In genomic region chr5:148179234-148179824, GRCh38 we compare ENCODE assay signal across 9 cellular contexts. TPM values are rescaled to one million over a fixed set of nuclear protein-coding genes. Genes with fewer than 3 reads are reported as not detected.
DNase-seq lines count a peak whose midpoint lies in the region; ATAC-seq, FAIRE-seq and TF ChIP-seq lines count a peak whose summit lies in the region.
"Had no signal": no experiment of that assay in that cellular context is flagged by ENCODE, and none has a peak within 500 bp of the region (broad histone marks: within the 10 kb centered on the region; RNA-seq: fewer than 3 reads in every experiment).

No MANE protein-coding gene starts in this region.

- H3K27ac ChIP-seq in CD4-positive, CD25-positive, alpha-beta regulatory T cell (ENCODE audit: insufficient read depth, low read length, poor library complexity, severe bottlenecking): no peak overlapping the region
- H3K27ac ChIP-seq in H1 (ENCODE audit: low read depth, low read length): no peak overlapping the region

- H3K23me2 ChIP-seq in H1 (ENCODE audit: low read depth, low read length): no peaks in the 10 kb centered on the region

- no peak overlapping the region for H4K5ac ChIP-seq in H1 (ENCODE audit: insufficient read length, low read depth, low read length)

- H2AK5ac ChIP-seq in H1 (ENCODE audit: low read depth, low read length): no peak overlapping the region

- no peaks in the 10 kb centered on the region for H4K20me1 ChIP-seq in H1 (replicated peaks in 1 of 2; ENCODE audit: control insufficient read depth in 1 of 2, insufficient read depth in 2 of 2, low read length in 2 of 2)

- 59% methylated on average over 3 of the region's 3 CpGs; no CpG with 5 or more reads in 1 of the 2 experiments for WGBS in H1 (ENCODE audit: extremely low coverage in 1 of 2, insufficient coverage in 1 of 2, insufficient read length in 1 of 2, insufficient replicate concordance in 2 of 2, low coverage in 1 of 2, low lambda C conversion rate in 2 of 2, missing lambda C conversion rate in 1 of 2), 2 experiments

- CTCF ChIA-PET in H1 (lab: Charles Lee; ENCODE audit: partially characterized antibody): interaction anchor here (0.6 to 2.6 kb wide), 35 partner anchors 8 to 798 kb away, joined by 3 to 35 read pairs (median 4); partner anchors contain the start of gene FBXO38
- CTCF ChIA-PET in activated CD8-positive, alpha-beta memory T cell treated with anti-CD3 and anti-CD28 coated beads, Interleukin-2, amount 10 ng/mL, durations not matched to agents 7 days and 5 days (lab: Charles Lee): interaction anchor here (0.7 to 2.7 kb wide), 9 partner anchors 14 to 856 kb away, joined by 3 to 30 read pairs (median 4); no protein-coding TSS in a partner anchor

- H3K36me3 Mint-ChIP-seq in CD4-positive, CD25-positive, alpha-beta regulatory T cell: no peaks in the 10 kb centered on the region
- no peaks in the 10 kb centered on the region for H3K36me3 Mint-ChIP-seq in mesothelial cell of epicardium
- H3K36me3 Mint-ChIP-seq in activated CD8-positive, alpha-beta memory T cell treated with anti-CD3 and anti-CD28 coated beads, Interleukin-2, amount 10 ng/mL, durations not matched to agents 7 days and 5 days: no peaks in the 10 kb centered on the region

- H3K4me2 ChIP-seq in H1 (ENCODE audit: insufficient read depth in 1 of 2, low read depth in 2 of 2, low read length in 2 of 2): no peak overlapping the region

- no peaks in the 10 kb centered on the region for H3K36me3 ChIP-seq in CD4-positive, CD25-positive, alpha-beta regulatory T cell (ENCODE audit: control insufficient read depth, insufficient read depth, low read length)
- no peaks in the 10 kb centered on the region for H3K36me3 ChIP-seq in H1 (ENCODE audit: control insufficient read depth in 2 of 4, insufficient read depth in 4 of 4, low read length in 3 of 4)

- TF ChIP-seq CTCF in H1 (IDR thresholded peaks at IDR 0.05; ENCODE audit: control extremely low read depth in 1 of 3, insufficient read depth in 1 of 3, low read depth in 1 of 3, low read length in 3 of 3) (peak in 2 of 3 experiments; percentile 68 to 74; a peak in 3 of 4 replicates), mesothelial cell of epicardium (IDR thresholded peaks at IDR 0.05; ENCODE audit: unreplicated experiment) (peak; percentile 63)

- no peak overlapping the region for H3K4ac ChIP-seq in H1 (replicated peaks; ENCODE audit: insufficient read length, low read depth, low read length)

- peak; percentile 96 for FAIRE-seq in H1 (lab: Jason Lieb, UNC)

- no peaks in the 10 kb centered on the region for H3K27me3 ChIP-seq in CD4-positive, CD25-positive, alpha-beta regulatory T cell (ENCODE audit: control insufficient read depth, insufficient read depth, low read length)
- H3K27me3 ChIP-seq in H1 (replicated peaks in 1 of 4; ENCODE audit: control insufficient read depth in 3 of 4, extremely low read depth in 1 of 4, insufficient read depth in 3 of 4, low read length in 3 of 4): no peaks in the 10 kb centered on the region

- H3K4me1 ChIP-seq in CD4-positive, CD25-positive, alpha-beta regulatory T cell (ENCODE audit: control insufficient read depth, insufficient read depth, low read length, poor library complexity, severe bottlenecking): no peaks in the 10 kb centered on the region
- no peaks in the 10 kb centered on the region for H3K4me1 ChIP-seq in H1 (replicated peaks in 1 of 4; ENCODE audit: control insufficient read depth in 3 of 4, insufficient read depth in 4 of 4, low read length in 3 of 4)

- POLR2A ChIA-PET in H1 (lab: Charles Lee; ENCODE audit: partially characterized antibody): no interaction called here

- no peak overlapping the region for H4K8ac ChIP-seq in H1 (ENCODE audit: extremely low read depth, insufficient read depth, low read length)

- no peaks in the 10 kb centered on the region for H3K9me3 Mint-ChIP-seq in CD4-positive, CD25-positive, alpha-beta regulatory T cell
- no peaks in the 10 kb centered on the region for H3K9me3 Mint-ChIP-seq in mesothelial cell of epicardium
- no peaks in the 10 kb centered on the region for H3K9me3 Mint-ChIP-seq in activated CD8-positive, alpha-beta memory T cell treated with anti-CD3 and anti-CD28 coated beads, Interleukin-2, amount 10 ng/mL, durations not matched to agents 7 days and 5 days (ENCODE audit: low read depth)

- no peaks in the 10 kb centered on the region for H3K27me3 Mint-ChIP-seq in CD4-positive, CD25-positive, alpha-beta regulatory T cell
- peaks cover 9% of the 10 kb centered on the region for H3K27me3 Mint-ChIP-seq in mesothelial cell of epicardium (ENCODE audit: low read depth)
- H3K27me3 Mint-ChIP-seq in activated CD8-positive, alpha-beta memory T cell treated with anti-CD3 and anti-CD28 coated beads, Interleukin-2, amount 10 ng/mL, durations not matched to agents 7 days and 5 days: peaks cover 23% of the 10 kb centered on the region

- no peaks in the 10 kb centered on the region for H3K79me1 ChIP-seq in H1 (ENCODE audit: low read depth, low read length)

- H3K14ac ChIP-seq in H1 (ENCODE audit: insufficient read length): no peak overlapping the region

- no peak overlapping the region for H2BK5ac ChIP-seq in H1 (ENCODE audit: low read depth, low read length)

- no peak overlapping the region for H2BK20ac ChIP-seq in H1 (ENCODE audit: low read length)

- H3K18ac ChIP-seq in H1 (ENCODE audit: extremely low read depth, low read length): no peak overlapping the region

- ATAC-seq in CD4-positive, CD25-positive, alpha-beta regulatory T cell (ENCODE audit: low read depth in 2 of 2): no peak
- ATAC-seq in GM19035 (IDR thresholded peaks at IDR 0.05; ENCODE audit: unreplicated experiment) (peak; percentile 62), HG03045 (IDR thresholded peaks at IDR 0.05; ENCODE audit: unreplicated experiment) (no peak)
- no peak for ATAC-seq in activated CD8-positive, alpha-beta memory T cell treated with anti-CD3 and anti-CD28 coated beads, Interleukin-2, amount 10 ng/mL, durations not matched to agents 7 days and 5 days

- H2BK12ac ChIP-seq in H1 (ENCODE audit: low read depth, low read length): no peak overlapping the region

- no peak overlapping the region for H4K91ac ChIP-seq in H1 (replicated peaks; ENCODE audit: insufficient read length, low read length)

- no peak overlapping the region for H3K4me3 ChIP-seq in CD4-positive, CD25-positive, alpha-beta regulatory T cell (ENCODE audit: low read depth, low read length)
- no peak overlapping the region for H3K4me3 ChIP-seq in H1 (ENCODE audit: extremely low read depth in 1 of 4, insufficient read depth in 2 of 4, low read depth in 3 of 4, low read length in 4 of 4)

- no peak for TF ChIP-seq POLR2A in H1 (IDR thresholded peaks at IDR 0.05; ENCODE audit: control extremely low read depth in 1 of 2, low read depth in 2 of 2, low read length in 2 of 2)

- no peak overlapping the region for H2BK120ac ChIP-seq in H1 (replicated peaks; ENCODE audit: low read depth, low read length)

- no peak overlapping the region for H3K27ac Mint-ChIP-seq in CD4-positive, CD25-positive, alpha-beta regulatory T cell
- no peak overlapping the region for H3K27ac Mint-ChIP-seq in mesothelial cell of epicardium
- H3K27ac Mint-ChIP-seq in activated CD8-positive, alpha-beta memory T cell treated with anti-CD3 and anti-CD28 coated beads, Interleukin-2, amount 10 ng/mL, durations not matched to agents 7 days and 5 days: no peak overlapping the region

- no peak overlapping the region for H3K56ac ChIP-seq in H1 (replicated peaks; ENCODE audit: insufficient read length, low read depth, low read length)

- no peaks in the 10 kb centered on the region for H3K4me1 Mint-ChIP-seq in CD4-positive, CD25-positive, alpha-beta regulatory T cell
- no peaks in the 10 kb centered on the region for H3K4me1 Mint-ChIP-seq in mesothelial cell of epicardium
- no peaks in the 10 kb centered on the region for H3K4me1 Mint-ChIP-seq in activated CD8-positive, alpha-beta memory T cell treated with anti-CD3 and anti-CD28 coated beads, Interleukin-2, amount 10 ng/mL, durations not matched to agents 7 days and 5 days

- DNase-seq in CD4-positive, CD25-positive, alpha-beta regulatory T cell: peak in 2 of 3 donors; percentile 49 to 66
- peak; percentile 72 for DNase-seq in HT-29 (ENCODE audit: low spot score)
- peak; percentile 84 for DNase-seq in OCI-M1 (lab: John Stamatoyannopoulos, UW)
- DNase-seq in H1 (ENCODE audit: low read depth in 1 of 2, low spot score in 2 of 2): no peak
- no peak for DNase-seq in mesothelial cell of epicardium (ENCODE audit: low spot score in 2 of 2, unreplicated experiment in 2 of 2)
- DNase-seq in activated CD8-positive, alpha-beta memory T cell treated with anti-CD3 and anti-CD28 coated beads, Interleukin-2, amount 10 ng/mL, durations not matched to agents 7 days and 5 days: no peak

- H3K9me3 ChIP-seq in CD4-positive, CD25-positive, alpha-beta regulatory T cell (ENCODE audit: control insufficient read depth in 2 of 2, low read length in 2 of 2): no peaks in the 10 kb centered on the region
- H3K9me3 ChIP-seq in H1 (ENCODE audit: insufficient read depth in 2 of 2, low read depth in 1 of 2, low read length in 1 of 2): no peaks in the 10 kb centered on the region

- H3K79me2 ChIP-seq in H1 (ENCODE audit: control insufficient read depth in 1 of 2, insufficient read depth in 2 of 2, low read length in 2 of 2): no peaks in the 10 kb centered on the region

- peak; percentile 90 to 93 for TF ChIP-seq RAD21 in H1 (IDR thresholded peaks at IDR 0.05 in 1 of 2, conservative IDR thresholded peaks at IDR 0.05 in 1 of 2; ENCODE audit: low read depth in 2 of 2, low read length in 2 of 2)

- H3K23ac ChIP-seq in H1 (ENCODE audit: insufficient read length): no peak overlapping the region

- TF ChIP-seq EP300 in H1 (IDR thresholded peaks at IDR 0.05; ENCODE audit: borderline replicate concordance in 1 of 2, low read depth in 2 of 2, low read length in 2 of 2): no peak

- no peak overlapping the region for H3K4me3 Mint-ChIP-seq in CD4-positive, CD25-positive, alpha-beta regulatory T cell
- no peak overlapping the region for H3K4me3 Mint-ChIP-seq in mesothelial cell of epicardium
- no peak overlapping the region for H3K4me3 Mint-ChIP-seq in activated CD8-positive, alpha-beta memory T cell treated with anti-CD3 and anti-CD28 coated beads, Interleukin-2, amount 10 ng/mL, durations not matched to agents 7 days and 5 days

- no peak overlapping the region for H2BK15ac ChIP-seq in H1 (ENCODE audit: low read length)

- H2AFZ ChIP-seq in H1 (ENCODE audit: low read length): no peak overlapping the region

- no peak overlapping the region for H3K9ac ChIP-seq in H1 (replicated peaks in 1 of 4; ENCODE audit: extremely low read depth in 1 of 4, low read depth in 3 of 4, low read length in 3 of 4)

RNA-seq across cellular contexts. Expression of gene SPINK14, which starts 11.0 kb away (rescaled TPM):
- total RNA-seq in CD4-positive, CD25-positive, alpha-beta regulatory T cell: not detected
- not detected for polyA plus RNA-seq in CD4-positive, CD25-positive, alpha-beta regulatory T cell
- total RNA-seq in HT-29 (2014; rRNA removed; shearing (Covaris generic)): not detected in 2 replicates
- not detected in 2 replicates for total RNA-seq in H1 (2021; fragmentation: NEBNext Ultra II Directional; extraction: Animal tissue kit (Norgen Biotek cat#: 25700))
- polyA plus RNA-seq in H1 (2011; rRNA removed): not detected in 2 replicates
- not detected for polyA plus RNA-seq in H1 (2011; cell fraction: cytosol; rRNA removed)
- not detected for polyA plus RNA-seq in H1 (2011; cell fraction: nucleus; rRNA removed)
- polyA plus RNA-seq in H1 (2012, experiment 1 of 2): not detected in 4 replicates
- not detected for polyA plus RNA-seq in H1 (2012, experiment 2 of 2)
- polyA plus RNA-seq in H1 (2013, experiment 1 of 2): not detected
- polyA plus RNA-seq in H1 (2013, experiment 2 of 2): not detected
- not detected in 2 replicates for polyA minus RNA-seq in H1 (2011; rRNA and poly(A)+ RNA removed)
- polyA minus RNA-seq in H1 (2011; cell fraction: cytosol; rRNA and poly(A)+ RNA removed): not detected
- polyA minus RNA-seq in H1 (2011; cell fraction: nucleus; rRNA and poly(A)+ RNA removed): not detected
- total RNA-seq in mesothelial cell of epicardium: not detected in 3 replicates
- not detected for total RNA-seq in activated CD8-positive, alpha-beta memory T cell treated with anti-CD3 and anti-CD28 coated beads, Interleukin-2, amount 10 ng/mL, durations not matched to agents 7 days and 5 days
- total RNA-seq: mononuclear cell had no signal

RNA-seq across cellular contexts. Expression of gene SPINK6, which starts 23.5 kb away (rescaled TPM):
- not detected for total RNA-seq in CD4-positive, CD25-positive, alpha-beta regulatory T cell
- not detected for polyA plus RNA-seq in CD4-positive, CD25-positive, alpha-beta regulatory T cell
- not detected in 2 replicates for total RNA-seq in HT-29 (2014; rRNA removed; shearing (Covaris generic))
- not detected in 2 replicates for total RNA-seq in H1 (2021; fragmentation: NEBNext Ultra II Directional; extraction: Animal tissue kit (Norgen Biotek cat#: 25700))
- polyA plus RNA-seq in H1 (2011; rRNA removed): not detected in 2 replicates
- not detected for polyA plus RNA-seq in H1 (2011; cell fraction: cytosol; rRNA removed)
- not detected for polyA plus RNA-seq in H1 (2011; cell fraction: nucleus; rRNA removed)
- polyA plus RNA-seq in H1 (2012, experiment 1 of 2): not detected in 4 replicates
- not detected for polyA plus RNA-seq in H1 (2012, experiment 2 of 2)
- not detected for polyA plus RNA-seq in H1 (2013, experiment 1 of 2)
- not detected for polyA plus RNA-seq in H1 (2013, experiment 2 of 2)
- not detected in 2 replicates for polyA minus RNA-seq in H1 (2011; rRNA and poly(A)+ RNA removed)
- not detected for polyA minus RNA-seq in H1 (2011; cell fraction: cytosol; rRNA and poly(A)+ RNA removed)
- polyA minus RNA-seq in H1 (2011; cell fraction: nucleus; rRNA and poly(A)+ RNA removed): not detected
- not detected in 3 replicates for total RNA-seq in mesothelial cell of epicardium
- not detected for total RNA-seq in activated CD8-positive, alpha-beta memory T cell treated with anti-CD3 and anti-CD28 coated beads, Interleukin-2, amount 10 ng/mL, durations not matched to agents 7 days and 5 days
- total RNA-seq: mononuclear cell had no signal

RNA-seq across cellular contexts. Expression of gene MARCOL, which starts 59.0 kb away (rescaled TPM):
- total RNA-seq in CD4-positive, CD25-positive, alpha-beta regulatory T cell: not detected
- not detected for polyA plus RNA-seq in CD4-positive, CD25-positive, alpha-beta regulatory T cell
- total RNA-seq in HT-29 (2014; rRNA removed; shearing (Covaris generic)): not detected in 2 replicates
- not detected in 2 replicates for total RNA-seq in H1 (2021; fragmentation: NEBNext Ultra II Directional; extraction: Animal tissue kit (Norgen Biotek cat#: 25700))
- polyA plus RNA-seq in H1 (2011; rRNA removed): not detected in 2 replicates
- polyA plus RNA-seq in H1 (2011; cell fraction: cytosol; rRNA removed): not detected
- not detected for polyA plus RNA-seq in H1 (2011; cell fraction: nucleus; rRNA removed)
- not detected in 4 replicates for polyA plus RNA-seq in H1 (2012, experiment 1 of 2)
- polyA plus RNA-seq in H1 (2012, experiment 2 of 2): not detected
- not detected for polyA plus RNA-seq in H1 (2013, experiment 1 of 2)
- polyA plus RNA-seq in H1 (2013, experiment 2 of 2): not detected
- not detected in 2 replicates for polyA minus RNA-seq in H1 (2011; rRNA and poly(A)+ RNA removed)
- not detected for polyA minus RNA-seq in H1 (2011; cell fraction: cytosol; rRNA and poly(A)+ RNA removed)
- polyA minus RNA-seq in H1 (2011; cell fraction: nucleus; rRNA and poly(A)+ RNA removed): not detected
- 0.18 TPM in 1 of 3 replicates, not detected in the others for total RNA-seq in mesothelial cell of epicardium
- not detected for total RNA-seq in activated CD8-positive, alpha-beta memory T cell treated with anti-CD3 and anti-CD28 coated beads, Interleukin-2, amount 10 ng/mL, durations not matched to agents 7 days and 5 days
- total RNA-seq: mononuclear cell had no signal

Comparison
In these comparisons a context has a peak if more than half of its experiments do, and no peak if none do; other contexts are left out.
1. DNase-seq: peak in CD4-positive, CD25-positive, alpha-beta regulatory T cell (2 of 3), HT-29 (single experiment) and OCI-M1 (single experiment); none in H1 (0 of 2), mesothelial cell of epicardium (0 of 2) and activated CD8-positive, alpha-beta memory T cell treated with anti-CD3 and anti-CD28 coated beads, Interleukin-2, amount 10 ng/mL, durations not matched to agents 7 days and 5 days (single experiment).